In the genomic region with DNA sequence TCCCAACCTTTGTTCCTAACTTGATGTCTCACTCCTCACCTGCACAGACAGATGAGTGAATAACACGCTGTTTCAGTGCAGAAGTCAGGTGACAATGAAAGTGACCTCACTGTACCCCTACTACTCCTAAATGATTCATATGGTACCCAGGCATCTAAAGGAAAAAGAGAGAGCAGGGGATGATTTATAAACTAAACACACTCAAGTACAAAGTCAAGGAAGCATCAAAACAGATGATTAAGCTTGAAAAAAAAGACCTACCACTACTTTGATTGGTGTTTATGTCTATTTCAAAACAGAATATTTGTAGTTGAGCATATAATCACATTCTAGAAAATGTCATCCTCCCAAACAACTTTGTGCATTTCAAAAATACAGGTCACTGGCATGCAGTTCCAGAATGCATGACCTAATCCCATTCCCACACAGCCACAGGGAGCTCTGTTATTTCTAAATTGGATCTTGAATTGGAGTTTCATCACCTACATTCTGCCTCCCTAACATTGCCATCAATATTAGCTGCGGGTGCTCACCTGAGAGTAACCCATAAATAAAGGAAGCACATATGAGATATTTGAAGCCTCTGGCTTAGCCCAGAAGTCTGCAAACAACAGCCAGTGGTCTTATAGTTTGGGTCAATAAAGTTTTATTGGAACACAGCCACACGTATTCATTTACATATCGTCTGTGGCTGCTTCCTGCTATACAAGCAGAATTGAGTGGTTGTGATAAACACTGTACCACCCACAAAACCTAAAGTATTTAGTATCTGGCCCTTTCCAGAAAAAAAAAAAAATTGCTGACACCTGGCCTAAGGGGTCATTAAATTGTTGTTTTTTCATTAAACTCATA, we compare ENCODE assay signal across 2 cellular contexts.
A peak's percentile ranks its signal among the peaks of the same experiment; 100 is the strongest.
TF ChIP-seq lines count a peak whose summit lies in the region.

No MANE protein-coding gene starts in this region.

TF ChIP-seq in IMR-90, 13 proteins besides CTCF, POLR2A, EP300 and RAD21:
- no peak for TF ChIP-seq RFX5 (IDR thresholded peaks at IDR 0.05; ENCODE audit: low read depth, low read length)

TF ChIP-seq in K562, 482 proteins besides CTCF, POLR2A, EP300 and RAD21:
- TF ChIP-seq NFATC3 (IDR thresholded peaks at IDR 0.05) (no peak), ZBTB40 (IDR thresholded peaks at IDR 0.05) (peak; percentile 91), ZBTB40 (CRISPR knock-in tag; IDR thresholded peaks at IDR 0.05) (peak; percentile 79), RBM15 (IDR thresholded peaks at IDR 0.05; ENCODE audit: insufficient read depth, low read length) (no peak), ZC3H4 (CRISPR knock-in tag; IDR thresholded peaks at IDR 0.05; ENCODE audit: borderline replicate concordance) (no peak)
- TF ChIP-seq, protein P1, sequence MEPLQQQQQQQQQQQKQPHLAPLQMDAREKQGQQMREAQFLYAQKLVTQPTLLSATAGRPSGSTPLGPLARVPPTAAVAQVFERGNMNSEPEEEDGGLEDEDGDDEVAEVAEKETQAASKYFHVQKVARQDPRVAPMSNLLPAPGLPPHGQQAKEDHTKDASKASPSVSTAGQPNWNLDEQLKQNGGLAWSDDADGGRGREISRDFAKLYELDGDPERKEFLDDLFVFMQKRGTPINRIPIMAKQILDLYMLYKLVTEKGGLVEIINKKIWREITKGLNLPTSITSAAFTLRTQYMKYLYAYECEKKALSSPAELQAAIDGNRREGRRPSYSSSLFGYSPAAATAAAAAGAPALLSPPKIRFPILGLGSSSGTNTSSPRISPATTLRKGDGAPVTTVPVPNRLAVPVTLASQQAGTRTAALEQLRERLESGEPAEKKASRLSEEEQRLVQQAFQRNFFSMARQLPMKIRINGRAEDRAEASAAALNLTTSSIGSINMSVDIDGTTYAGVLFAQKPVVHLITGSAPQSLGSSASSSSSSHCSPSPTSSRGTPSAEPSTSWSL (CRISPR knock-in tag; IDR thresholded peaks at IDR 0.05; ENCODE audit: borderline replicate concordance) = no peak
